32 cellular contexts compared by ENCODE assay signal in the genomic region with DNA sequence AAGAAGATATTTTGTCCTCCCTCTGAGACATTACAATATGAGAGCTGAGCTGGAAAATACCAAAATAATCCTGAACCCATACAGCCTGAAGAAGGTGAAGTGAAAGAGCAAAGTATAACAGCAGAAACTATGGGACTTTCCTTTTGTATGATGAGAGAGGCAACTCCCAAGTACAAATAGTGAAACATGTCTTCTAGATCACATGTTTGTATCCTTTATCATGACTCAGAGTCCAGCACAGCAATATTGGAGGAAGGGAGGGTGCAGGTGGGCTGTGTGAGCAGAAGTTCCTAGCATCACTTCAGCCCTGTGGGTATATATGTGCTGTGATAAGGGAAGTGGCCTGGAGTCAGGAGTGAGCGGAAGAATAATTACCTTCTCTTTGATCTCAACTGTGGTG.
DNase-seq lines count a peak whose midpoint lies in the region; ATAC-seq and TF ChIP-seq lines count a peak whose summit lies in the region.
"Had no signal": no experiment of that assay in that cellular context is flagged by ENCODE, and none has a peak within 500 bp of the region (broad histone marks: within the 10 kb centered on the region; RNA-seq: fewer than 3 reads in every experiment).

No MANE protein-coding gene starts in this region.

- no peaks in the 10 kb centered on the region for H3K9me3 Mint-ChIP-seq in GM23338
- H3K9me3 Mint-ChIP-seq: neural crest cell had no signal

- no peak overlapping the region for H3K23ac ChIP-seq in mesenchymal stem cell (ENCODE audit: low read length in 2 of 2)

- H3K4me3 ChIP-seq in BE2C (ENCODE audit: low read depth, low read length) (no peak overlapping the region), GM23338 (no peak overlapping the region), choroid plexus epithelial cell (ENCODE audit: low read depth, low read length) (no peak overlapping the region), mesenchymal stem cell (ENCODE audit: insufficient read depth in 1 of 2, low read depth in 1 of 2, low read length in 2 of 2) (no peak overlapping the region), left ventricle myocardium inferior (no peak overlapping the region)
- H3K4me3 ChIP-seq: lung, SJSA1, smooth muscle cell, tibial nerve had no signal

- H3K36me3 ChIP-seq in BE2C (no peaks in the 10 kb centered on the region), GM23338 (ENCODE audit: insufficient read depth) (no peaks in the 10 kb centered on the region), mesenchymal stem cell (ENCODE audit: control insufficient read depth in 1 of 2, insufficient read depth in 2 of 2, low read depth in 1 of 2, low read length in 2 of 2) (no peaks in the 10 kb centered on the region), left ventricle myocardium inferior (no peaks in the 10 kb centered on the region)
- H3K36me3 ChIP-seq: SJSA1, tibial nerve had no signal

- H2BK5ac ChIP-seq in mesenchymal stem cell (ENCODE audit: low read depth, low read length, poor library complexity, severe bottlenecking) = no peak overlapping the region

- intact Hi-C loops in left ventricle myocardium inferior (cut with micrococcal nuclease) = no loop called here

- H3K4me3 Mint-ChIP-seq in GM23338 = no peak overlapping the region
- H3K4me3 Mint-ChIP-seq: activated naive CD8-positive, alpha-beta T cell treated with anti-CD3 and anti-CD28 coated beads for 36 hours; activated T-helper 17 cell treated with anti-CD3 and anti-CD28 coated beads, Interleukin-2, amount 50 U/mL, for 72 hours; CD4-positive, alpha-beta memory T cell; neural crest cell; T-cell had no signal

- no peak overlapping the region for H3K14ac ChIP-seq in mesenchymal stem cell (ENCODE audit: low read length in 2 of 2)

- no peak overlapping the region for H4K91ac ChIP-seq in mesenchymal stem cell (ENCODE audit: low read length)

- TF ChIP-seq CTCF in BE2C (IDR thresholded peaks at IDR 0.05; ENCODE audit: low read depth, low read length) = no peak
- no peak for TF ChIP-seq CTCF in GM23338 (conservative IDR thresholded peaks at IDR 0.05; ENCODE audit: low read depth in 2 of 2)
- TF ChIP-seq CTCF in choroid plexus epithelial cell (conservative IDR thresholded peaks at IDR 0.05; ENCODE audit: low read depth, low read length) = no peak
- TF ChIP-seq CTCF in left ventricle myocardium inferior (IDR thresholded peaks at IDR 0.05; ENCODE audit: borderline replicate concordance) = no peak

- ATAC-seq in GM23338 = no peak
- ATAC-seq: activated T-helper 17 cell treated with anti-CD3 and anti-CD28 coated beads, Interleukin-2, amount 50 U/mL, for 72 hours; T-cell had no signal

- no peaks in the 10 kb centered on the region for H3K79me2 ChIP-seq in GM23338 (replicated peaks; ENCODE audit: insufficient read depth)
- H3K79me2 ChIP-seq: parathyroid adenoma had no signal

- no peaks in the 10 kb centered on the region for H3K4me1 ChIP-seq in BE2C
- H3K4me1 ChIP-seq in GM23338 (ENCODE audit: insufficient read depth) = peaks cover 5% of the 10 kb centered on the region
- no peaks in the 10 kb centered on the region for H3K4me1 ChIP-seq in mesenchymal stem cell (ENCODE audit: control insufficient read depth, insufficient read depth, low read depth, low read length)
- no peaks in the 10 kb centered on the region for H3K4me1 ChIP-seq in left ventricle myocardium inferior
- H3K4me1 ChIP-seq: parathyroid adenoma, SJSA1, tibial nerve had no signal

- no peaks in the 10 kb centered on the region for H4K20me1 ChIP-seq in GM23338 (replicated peaks; ENCODE audit: insufficient read depth)

- peaks cover 3% of the 10 kb centered on the region; the same call in 1 of the 2 replicates for H3K9me2 ChIP-seq in GM23338 (ENCODE audit: insufficient read depth)

- no peaks in the 10 kb centered on the region for H3K27me3 Mint-ChIP-seq in GM23338 (ENCODE audit: insufficient read depth, low read depth, poor library complexity)
- H3K27me3 Mint-ChIP-seq: activated naive CD8-positive, alpha-beta T cell treated with anti-CD3 and anti-CD28 coated beads for 36 hours; activated T-helper 17 cell treated with anti-CD3 and anti-CD28 coated beads, Interleukin-2, amount 50 U/mL, for 72 hours; CD4-positive, alpha-beta memory T cell; T-cell had no signal

- H3F3A ChIP-seq in GM23338 (replicated peaks; ENCODE audit: low read depth) = no peaks in the 10 kb centered on the region

- no CpG with 5 or more reads among the region's 1 CpG for WGBS in mesenchymal stem cell

- no peak overlapping the region for H3K4me2 ChIP-seq in GM23338
- H3K4me2 ChIP-seq in mesenchymal stem cell (ENCODE audit: low read length, poor library complexity, severe bottlenecking) = no peak overlapping the region
- H3K4me2 ChIP-seq: smooth muscle cell had no signal

- no peak overlapping the region for H2AK5ac ChIP-seq in mesenchymal stem cell (ENCODE audit: low read length, severe bottlenecking)

- no peaks in the 10 kb centered on the region for H3K79me1 ChIP-seq in mesenchymal stem cell (replicated peaks; ENCODE audit: low read length, poor library complexity, severe bottlenecking)

- H3K4me1 Mint-ChIP-seq in GM23338 = peaks cover 11% of the 10 kb centered on the region; the same call in 2 of the 3 replicates
- H3K4me1 Mint-ChIP-seq: activated naive CD8-positive, alpha-beta T cell treated with anti-CD3 and anti-CD28 coated beads for 36 hours; activated T-helper 17 cell treated with anti-CD3 and anti-CD28 coated beads, Interleukin-2, amount 50 U/mL, for 72 hours; CD4-positive, alpha-beta memory T cell; neural crest cell; T-cell had no signal

- DNase-seq in BE2C (peak; percentile 5), GM23338 (ENCODE audit: low spot score) (no peak), HT1080 (ENCODE audit: low read depth) (peak; percentile 32), choroid plexus epithelial cell (ENCODE audit: low read depth) (peak; percentile 31), mesenchymal stem cell (no peak), caudate nucleus (lab: John Stamatoyannopoulos, UW) (no peak), left ventricle myocardium inferior (no peak)
- no peak for DNase-seq in activated T-cell treated with anti-CD3 and anti-CD28 coated beads, Interleukin-2, amount 50 U/mL, for 1 hour
- DNase-seq: activated CD4-positive, alpha-beta T cell treated with anti-CD3 and anti-CD28 coated beads, Interleukin-2, amount 50 U/mL, for 48 hours; activated CD8-positive, alpha-beta memory T cell treated with anti-CD3 and anti-CD28 coated beads, Interleukin-2, amount 50 U/mL, for 4 hours; activated naive CD8-positive, alpha-beta T cell treated with anti-CD3 and anti-CD28 coated beads for 36 hours; AML-193; CD4-positive, alpha-beta memory T cell; EL; glutamatergic neuron; KBM-7; kidney glomerular epithelial cell; NCI-H1417; NCI-H2029 treated with DMSO at 0.1 percent for 48 hours; NCI-H226; NCI-H774; RPMI8226; stimulated activated CD4-positive, alpha-beta T cell treated with anti-CD3 and anti-CD28 coated beads, Interleukin-2, amount 100 ng/mL, for 24 hours; T-cell had no signal

- no peak overlapping the region for H2BK120ac ChIP-seq in mesenchymal stem cell (ENCODE audit: low read depth, low read length)

- no peak overlapping the region for H3K27ac Mint-ChIP-seq in GM23338
- H3K27ac Mint-ChIP-seq: activated naive CD8-positive, alpha-beta T cell treated with anti-CD3 and anti-CD28 coated beads for 36 hours; activated T-helper 17 cell treated with anti-CD3 and anti-CD28 coated beads, Interleukin-2, amount 50 U/mL, for 72 hours; T-cell had no signal

- peak overlapping the region; percentile 53; the same call in 1 of the 2 replicates for H2AFZ ChIP-seq in GM23338
- no peak overlapping the region for H2AFZ ChIP-seq in mesenchymal stem cell (ENCODE audit: low read depth, low read length)
- H2AFZ ChIP-seq: parathyroid adenoma had no signal

- H2BK15ac ChIP-seq in mesenchymal stem cell (ENCODE audit: low read depth, poor library complexity, severe bottlenecking) = no peak overlapping the region

- H3K9me3 ChIP-seq in BE2C (no peaks in the 10 kb centered on the region), mesenchymal stem cell (ENCODE audit: control insufficient read depth, low read length) (peaks cover 2% of the 10 kb centered on the region), left ventricle myocardium inferior (replicated peaks) (no peaks in the 10 kb centered on the region)
- H3K9me3 ChIP-seq: tibial nerve had no signal

- H3K18ac ChIP-seq in mesenchymal stem cell (ENCODE audit: low read depth in 1 of 2, low read length in 2 of 2) = no peak overlapping the region

- no peak overlapping the region for H2BK12ac ChIP-seq in mesenchymal stem cell (ENCODE audit: low read length in 2 of 2)

- H3K27me3 ChIP-seq in BE2C (no peaks in the 10 kb centered on the region), GM23338 (ENCODE audit: insufficient read depth) (no peaks in the 10 kb centered on the region), mesenchymal stem cell (ENCODE audit: control insufficient read depth in 1 of 2, insufficient read depth in 1 of 2, low read length in 2 of 2) (no peaks in the 10 kb centered on the region), left ventricle myocardium inferior (ENCODE audit: low read depth) (no peaks in the 10 kb centered on the region)
- H3K27me3 ChIP-seq: SJSA1, tibial nerve had no signal

- H3K27ac ChIP-seq in GM23338 (ENCODE audit: low read depth) (no peak overlapping the region), mesenchymal stem cell (ENCODE audit: low read length, poor library complexity, severe bottlenecking) (no peak overlapping the region), caudate nucleus (ENCODE audit: low read depth, low read length) (no peak overlapping the region), left ventricle myocardium inferior (replicated peaks) (no peak overlapping the region)
- H3K27ac ChIP-seq: epithelial cell of prostate, parathyroid adenoma, SJSA1, tibial nerve had no signal

- H4K8ac ChIP-seq in mesenchymal stem cell (ENCODE audit: low read length) = no peak overlapping the region

- no peak overlapping the region for H3K4ac ChIP-seq in mesenchymal stem cell (ENCODE audit: low read depth in 1 of 2, low read length in 2 of 2)

- no peak overlapping the region for H3K9ac ChIP-seq in mesenchymal stem cell (ENCODE audit: low read length)
- H3K9ac ChIP-seq: parathyroid adenoma had no signal

- H3K36me3 Mint-ChIP-seq in GM23338 (ENCODE audit: low read depth) = no peaks in the 10 kb centered on the region
- H3K36me3 Mint-ChIP-seq: activated naive CD8-positive, alpha-beta T cell treated with anti-CD3 and anti-CD28 coated beads for 36 hours; CD4-positive, alpha-beta memory T cell; T-cell had no signal

TF ChIP-seq in GM23338, 12 proteins besides CTCF, POLR2A, EP300 and RAD21 (continues in another document):
- no peak for TF ChIP-seq ETS1 (IDR thresholded peaks at IDR 0.05)
- no peak for TF ChIP-seq STAT1 (IDR thresholded peaks at IDR 0.05; ENCODE audit: unreplicated experiment)
- no peak for TF ChIP-seq ZNF114 (CRISPR knock-in tag; IDR thresholded peaks at IDR 0.05)

Comparison
In these comparisons a context has a peak if more than half of its experiments do, and no peak if none do; other contexts are left out.
1. DNase-seq: peak in BE2C (single experiment), HT1080 (single experiment) and choroid plexus epithelial cell (single experiment); none in GM23338 (single experiment), mesenchymal stem cell (single experiment), activated T-cell treated with anti-CD3 and anti-CD28 coated beads, Interleukin-2, amount 50 U/mL, for 1 hour (single experiment), caudate nucleus (0 of 61) and left ventricle myocardium inferior (single experiment).